Comparison of ENCODE assay signal across 12 cellular contexts in the genomic region with DNA sequence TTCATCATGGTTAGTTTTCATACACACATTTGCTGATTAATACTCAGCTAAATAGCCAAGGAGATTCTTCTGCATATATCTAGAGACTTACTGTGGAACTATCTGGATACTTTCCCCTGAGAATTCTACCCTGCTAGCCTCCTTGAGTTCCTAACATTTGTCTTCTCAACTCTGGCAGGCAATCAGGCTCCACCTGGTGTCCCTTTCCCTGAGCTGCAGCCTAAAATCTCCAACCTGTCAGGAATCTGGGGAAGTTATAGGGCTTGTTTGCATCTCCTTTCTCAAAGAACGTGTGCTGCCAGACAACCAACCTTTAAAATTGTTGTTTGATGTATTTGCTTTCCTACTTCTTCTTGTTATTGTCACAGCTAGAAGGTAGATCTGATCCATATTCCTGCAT.
DNase-seq lines count a peak whose midpoint lies in the region; ATAC-seq and TF ChIP-seq lines count a peak whose summit lies in the region.
"Had no signal": no experiment of that assay in that cellular context is flagged by ENCODE, and none has a peak within 500 bp of the region (broad histone marks: within the 10 kb centered on the region; RNA-seq: fewer than 3 reads in every experiment).

No MANE protein-coding gene starts in this region.

- no peak overlapping the region for H3K27ac Mint-ChIP-seq in WTC11

- DNase-seq in DMS114 treated with DMSO at 0.1 percent for 48 hours (lab: John Stamatoyannopoulos, UW; ENCODE audit: unreplicated experiment), result peak; percentile 4
- peak; percentile 45 for DNase-seq in HT-29 (ENCODE audit: low spot score)
- peak; percentile 62 for DNase-seq in WTC11 (ENCODE audit: low spot score)
- DNase-seq in left kidney (ENCODE audit: low read depth, low spot score), result peak; percentile 33
- no peak for DNase-seq in left lobe of liver (ENCODE audit: low spot score)
- DNase-seq in left ventricle myocardium inferior, result no peak
- DNase-seq in NCI-H446 treated with DMSO at 0.1 percent for 48 hours (lab: John Stamatoyannopoulos, UW), result no peak
- DNase-seq: GOT3, mucosa of descending colon, NCI-H1105 treated with DMSO at 0.1 percent for 48 hours, spleen had no signal

- TF ChIP-seq CTCF in WTC11 (IDR thresholded peaks at IDR 0.05) (peak; percentile 30; the same call in 1 of the 2 replicates), left ventricle myocardium inferior (IDR thresholded peaks at IDR 0.05; ENCODE audit: borderline replicate concordance) (no peak)

- CTCF ChIA-PET in WTC11 (lab: Charles Lee), result interaction anchor here (0.6 to 1.8 kb wide), 11 partner anchors 8 to 304 kb away, joined by 3 to 12 read pairs (median 4); partner anchors contain the start of gene FUT9

- no peak overlapping the region for H3K4me3 Mint-ChIP-seq in WTC11

- H3K27ac ChIP-seq in left ventricle myocardium inferior (replicated peaks), result no peak overlapping the region
- H3K27ac ChIP-seq: spleen had no signal

- intact Hi-C loops in left ventricle myocardium inferior (cut with micrococcal nuclease), result no loop called here

- no peaks in the 10 kb centered on the region for H3K4me1 ChIP-seq in left ventricle myocardium inferior
- H3K4me1 ChIP-seq: spleen had no signal

- no peaks in the 10 kb centered on the region for H3K36me3 Mint-ChIP-seq in WTC11

- no peaks in the 10 kb centered on the region for H3K9me3 Mint-ChIP-seq in WTC11

- POLR2A ChIA-PET in WTC11 (lab: Charles Lee), result no interaction called here

- peaks cover 6% of the 10 kb centered on the region for H3K9me3 ChIP-seq in left ventricle myocardium inferior (replicated peaks)
- H3K9me3 ChIP-seq: mucosa of descending colon had no signal

- no peaks in the 10 kb centered on the region for H3K36me3 ChIP-seq in left ventricle myocardium inferior
- H3K36me3 ChIP-seq: spleen had no signal

- H3K4me3 ChIP-seq in left ventricle myocardium inferior, result no peak overlapping the region
- H3K4me3 ChIP-seq: mucosa of descending colon, spleen had no signal

- H3K4me1 Mint-ChIP-seq in WTC11, result 0 out of 2 replicates have a peak, but pooled peaks cover 3% of the 10 kb centered on the region

- no peaks in the 10 kb centered on the region for H3K27me3 Mint-ChIP-seq in WTC11 (ENCODE audit: low read depth)

- H3K27me3 ChIP-seq in left ventricle myocardium inferior (ENCODE audit: low read depth), result no peaks in the 10 kb centered on the region
- H3K27me3 ChIP-seq: spleen had no signal

- ATAC-seq in WTC11 (peak; percentile 94), left lobe of liver (no peak), GM18861 (IDR thresholded peaks at IDR 0.05; ENCODE audit: unreplicated experiment) (no peak)
- ATAC-seq: mucosa of descending colon had no signal

TF ChIP-seq in WTC11, 78 proteins besides CTCF, POLR2A, EP300 and RAD21 (continues in another document):
- TF ChIP-seq, protein P1, sequence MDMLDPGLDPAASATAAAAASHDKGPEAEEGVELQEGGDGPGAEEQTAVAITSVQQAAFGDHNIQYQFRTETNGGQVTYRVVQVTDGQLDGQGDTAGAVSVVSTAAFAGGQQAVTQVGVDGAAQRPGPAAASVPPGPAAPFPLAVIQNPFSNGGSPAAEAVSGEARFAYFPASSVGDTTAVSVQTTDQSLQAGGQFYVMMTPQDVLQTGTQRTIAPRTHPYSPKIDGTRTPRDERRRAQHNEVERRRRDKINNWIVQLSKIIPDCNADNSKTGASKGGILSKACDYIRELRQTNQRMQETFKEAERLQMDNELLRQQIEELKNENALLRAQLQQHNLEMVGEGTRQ (CRISPR knock-in tag; IDR thresholded peaks at IDR 0.05), result no peak
- TF ChIP-seq, protein P2, sequence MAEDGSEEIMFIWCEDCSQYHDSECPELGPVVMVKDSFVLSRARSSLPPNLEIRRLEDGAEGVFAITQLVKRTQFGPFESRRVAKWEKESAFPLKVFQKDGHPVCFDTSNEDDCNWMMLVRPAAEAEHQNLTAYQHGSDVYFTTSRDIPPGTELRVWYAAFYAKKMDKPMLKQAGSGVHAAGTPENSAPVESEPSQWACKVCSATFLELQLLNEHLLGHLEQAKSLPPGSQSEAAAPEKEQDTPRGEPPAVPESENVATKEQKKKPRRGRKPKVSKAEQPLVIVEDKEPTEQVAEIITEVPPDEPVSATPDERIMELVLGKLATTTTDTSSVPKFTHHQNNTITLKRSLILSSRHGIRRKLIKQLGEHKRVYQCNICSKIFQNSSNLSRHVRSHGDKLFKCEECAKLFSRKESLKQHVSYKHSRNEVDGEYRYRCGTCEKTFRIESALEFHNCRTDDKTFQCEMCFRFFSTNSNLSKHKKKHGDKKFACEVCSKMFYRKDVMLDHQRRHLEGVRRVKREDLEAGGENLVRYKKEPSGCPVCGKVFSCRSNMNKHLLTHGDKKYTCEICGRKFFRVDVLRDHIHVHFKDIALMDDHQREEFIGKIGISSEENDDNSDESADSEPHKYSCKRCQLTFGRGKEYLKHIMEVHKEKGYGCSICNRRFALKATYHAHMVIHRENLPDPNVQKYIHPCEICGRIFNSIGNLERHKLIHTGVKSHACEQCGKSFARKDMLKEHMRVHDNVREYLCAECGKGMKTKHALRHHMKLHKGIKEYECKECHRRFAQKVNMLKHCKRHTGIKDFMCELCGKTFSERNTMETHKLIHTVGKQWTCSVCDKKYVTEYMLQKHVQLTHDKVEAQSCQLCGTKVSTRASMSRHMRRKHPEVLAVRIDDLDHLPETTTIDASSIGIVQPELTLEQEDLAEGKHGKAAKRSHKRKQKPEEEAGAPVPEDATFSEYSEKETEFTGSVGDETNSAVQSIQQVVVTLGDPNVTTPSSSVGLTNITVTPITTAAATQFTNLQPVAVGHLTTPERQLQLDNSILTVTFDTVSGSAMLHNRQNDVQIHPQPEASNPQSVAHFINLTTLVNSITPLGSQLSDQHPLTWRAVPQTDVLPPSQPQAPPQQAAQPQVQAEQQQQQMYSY (CRISPR knock-in tag; IDR thresholded peaks at IDR 0.05), result no peak
- TF ChIP-seq ZNF317 (CRISPR knock-in tag; IDR thresholded peaks at IDR 0.05; ENCODE audit: borderline replicate concordance, low read depth) (no peak), JUN (CRISPR knock-in tag; IDR thresholded peaks at IDR 0.05) (no peak), NFATC4 (CRISPR knock-in tag; IDR thresholded peaks at IDR 0.05) (no peak), E2F5 (CRISPR knock-in tag; IDR thresholded peaks at IDR 0.05) (no peak), CREB1 (CRISPR knock-in tag; IDR thresholded peaks at IDR 0.05) (no peak), NR1H2 (CRISPR knock-in tag; IDR thresholded peaks at IDR 0.05) (no peak), FOXP1 (CRISPR knock-in tag; IDR thresholded peaks at IDR 0.05; ENCODE audit: borderline replicate concordance) (no peak), ZMAT4 (CRISPR knock-in tag; IDR thresholded peaks at IDR 0.05) (no peak)
- TF ChIP-seq, protein P3, sequence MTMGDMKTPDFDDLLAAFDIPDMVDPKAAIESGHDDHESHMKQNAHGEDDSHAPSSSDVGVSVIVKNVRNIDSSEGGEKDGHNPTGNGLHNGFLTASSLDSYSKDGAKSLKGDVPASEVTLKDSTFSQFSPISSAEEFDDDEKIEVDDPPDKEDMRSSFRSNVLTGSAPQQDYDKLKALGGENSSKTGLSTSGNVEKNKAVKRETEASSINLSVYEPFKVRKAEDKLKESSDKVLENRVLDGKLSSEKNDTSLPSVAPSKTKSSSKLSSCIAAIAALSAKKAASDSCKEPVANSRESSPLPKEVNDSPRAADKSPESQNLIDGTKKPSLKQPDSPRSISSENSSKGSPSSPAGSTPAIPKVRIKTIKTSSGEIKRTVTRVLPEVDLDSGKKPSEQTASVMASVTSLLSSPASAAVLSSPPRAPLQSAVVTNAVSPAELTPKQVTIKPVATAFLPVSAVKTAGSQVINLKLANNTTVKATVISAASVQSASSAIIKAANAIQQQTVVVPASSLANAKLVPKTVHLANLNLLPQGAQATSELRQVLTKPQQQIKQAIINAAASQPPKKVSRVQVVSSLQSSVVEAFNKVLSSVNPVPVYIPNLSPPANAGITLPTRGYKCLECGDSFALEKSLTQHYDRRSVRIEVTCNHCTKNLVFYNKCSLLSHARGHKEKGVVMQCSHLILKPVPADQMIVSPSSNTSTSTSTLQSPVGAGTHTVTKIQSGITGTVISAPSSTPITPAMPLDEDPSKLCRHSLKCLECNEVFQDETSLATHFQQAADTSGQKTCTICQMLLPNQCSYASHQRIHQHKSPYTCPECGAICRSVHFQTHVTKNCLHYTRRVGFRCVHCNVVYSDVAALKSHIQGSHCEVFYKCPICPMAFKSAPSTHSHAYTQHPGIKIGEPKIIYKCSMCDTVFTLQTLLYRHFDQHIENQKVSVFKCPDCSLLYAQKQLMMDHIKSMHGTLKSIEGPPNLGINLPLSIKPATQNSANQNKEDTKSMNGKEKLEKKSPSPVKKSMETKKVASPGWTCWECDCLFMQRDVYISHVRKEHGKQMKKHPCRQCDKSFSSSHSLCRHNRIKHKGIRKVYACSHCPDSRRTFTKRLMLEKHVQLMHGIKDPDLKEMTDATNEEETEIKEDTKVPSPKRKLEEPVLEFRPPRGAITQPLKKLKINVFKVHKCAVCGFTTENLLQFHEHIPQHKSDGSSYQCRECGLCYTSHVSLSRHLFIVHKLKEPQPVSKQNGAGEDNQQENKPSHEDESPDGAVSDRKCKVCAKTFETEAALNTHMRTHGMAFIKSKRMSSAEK (CRISPR knock-in tag; IDR thresholded peaks at IDR 0.05; ENCODE audit: borderline replicate concordance), result no peak

Comparison
In these comparisons a context has a peak if more than half of its experiments do, and no peak if none do; other contexts are left out.
1. DNase-seq: peak in DMS114 treated with DMSO at 0.1 percent for 48 hours (single experiment), HT-29 (single experiment), WTC11 (single experiment) and left kidney (single experiment); none in left lobe of liver (single experiment), left ventricle myocardium inferior (single experiment) and NCI-H446 treated with DMSO at 0.1 percent for 48 hours (single experiment).